In genomic region chr13:21037656-21038055, GRCh38 we compare ENCODE assay signal across 17 cellular contexts. TPM values are rescaled to one million over a fixed set of nuclear protein-coding genes. Genes with fewer than 3 reads are reported as not detected.
"Had no signal": no experiment of that assay in that cellular context is flagged by ENCODE, and none has a peak within 500 bp of the region (broad histone marks: within the 10 kb centered on the region; RNA-seq: fewer than 3 reads in every experiment).

No MANE protein-coding gene starts in this region.

- H3K9ac ChIP-seq: parathyroid adenoma had no signal

- H3K4me3 ChIP-seq: heart left ventricle, mucosa of descending colon, tibial artery, uterus had no signal

- H3K9me3 ChIP-seq: heart left ventricle, mucosa of descending colon, tibial artery, uterus had no signal

- H3K9me3 Mint-ChIP-seq: activated naive CD4-positive, alpha-beta T cell treated with anti-CD3 and anti-CD28 coated beads, Interleukin-2, amount 50 U/mL, for 24 hours; naive thymus-derived CD4-positive, alpha-beta T cell; T-helper 2 cell treated with Interferon-gamma antibody and Interleukin-4, amounts not matched to agents 5 μg/mL and 100 μg/mL, for 36 hours had no signal

- FAIRE-seq: colon, small intestine had no signal

- H2AFZ ChIP-seq: parathyroid adenoma had no signal

- ATAC-seq: activated CD4-positive, CD25-positive, alpha-beta regulatory T cell treated with anti-CD3 and anti-CD28 coated beads, Interleukin-2, amount 50 U/mL, for 24 hours; heart left ventricle; left cardiac atrium; mucosa of descending colon; naive thymus-derived CD4-positive, alpha-beta T cell had no signal

- H3K27ac ChIP-seq: parathyroid adenoma, tibial artery, uterus had no signal

- H3K4me3 Mint-ChIP-seq: activated naive CD4-positive, alpha-beta T cell treated with anti-CD3 and anti-CD28 coated beads, Interleukin-2, amount 50 U/mL, for 24 hours; naive thymus-derived CD4-positive, alpha-beta T cell; T-helper 2 cell treated with Interferon-gamma antibody and Interleukin-4, amounts not matched to agents 5 μg/mL and 100 μg/mL, for 36 hours had no signal

- DNase-seq: activated T-cell treated with anti-CD3 and anti-CD28 coated beads, Interleukin-2, amount 50 U/mL, for 1 hour; caudate nucleus; foreskin melanocyte; heart left ventricle; left cardiac atrium; mucosa of descending colon; naive thymus-derived CD4-positive, alpha-beta T cell; small intestine; stimulated activated CD4-positive, alpha-beta T cell treated with anti-CD3 and anti-CD28 coated beads, Interleukin-4, amount 100 ng/mL, for 24 hours; stimulated activated naive CD4-positive, alpha-beta T cell had no signal

- H3K27ac Mint-ChIP-seq: activated naive CD4-positive, alpha-beta T cell treated with anti-CD3 and anti-CD28 coated beads, Interleukin-2, amount 50 U/mL, for 24 hours; naive thymus-derived CD4-positive, alpha-beta T cell; T-helper 2 cell treated with Interferon-gamma antibody and Interleukin-4, amounts not matched to agents 5 μg/mL and 100 μg/mL, for 36 hours had no signal

- H3K27me3 ChIP-seq: heart left ventricle, tibial artery, uterus had no signal

- H3K27me3 Mint-ChIP-seq: activated naive CD4-positive, alpha-beta T cell treated with anti-CD3 and anti-CD28 coated beads, Interleukin-2, amount 50 U/mL, for 24 hours; naive thymus-derived CD4-positive, alpha-beta T cell had no signal

- H3K4me1 ChIP-seq: parathyroid adenoma had no signal

- H3K36me3 ChIP-seq: uterus had no signal

- H3K36me3 Mint-ChIP-seq: activated naive CD4-positive, alpha-beta T cell treated with anti-CD3 and anti-CD28 coated beads, Interleukin-2, amount 50 U/mL, for 24 hours; naive thymus-derived CD4-positive, alpha-beta T cell had no signal

RNA-seq across cellular contexts. Expression of gene LATS2, which starts 23.7 kb away (rescaled TPM):
- polyA plus RNA-seq: naive thymus-derived CD4-positive, alpha-beta T cell had no signal
